In the genomic region with DNA sequence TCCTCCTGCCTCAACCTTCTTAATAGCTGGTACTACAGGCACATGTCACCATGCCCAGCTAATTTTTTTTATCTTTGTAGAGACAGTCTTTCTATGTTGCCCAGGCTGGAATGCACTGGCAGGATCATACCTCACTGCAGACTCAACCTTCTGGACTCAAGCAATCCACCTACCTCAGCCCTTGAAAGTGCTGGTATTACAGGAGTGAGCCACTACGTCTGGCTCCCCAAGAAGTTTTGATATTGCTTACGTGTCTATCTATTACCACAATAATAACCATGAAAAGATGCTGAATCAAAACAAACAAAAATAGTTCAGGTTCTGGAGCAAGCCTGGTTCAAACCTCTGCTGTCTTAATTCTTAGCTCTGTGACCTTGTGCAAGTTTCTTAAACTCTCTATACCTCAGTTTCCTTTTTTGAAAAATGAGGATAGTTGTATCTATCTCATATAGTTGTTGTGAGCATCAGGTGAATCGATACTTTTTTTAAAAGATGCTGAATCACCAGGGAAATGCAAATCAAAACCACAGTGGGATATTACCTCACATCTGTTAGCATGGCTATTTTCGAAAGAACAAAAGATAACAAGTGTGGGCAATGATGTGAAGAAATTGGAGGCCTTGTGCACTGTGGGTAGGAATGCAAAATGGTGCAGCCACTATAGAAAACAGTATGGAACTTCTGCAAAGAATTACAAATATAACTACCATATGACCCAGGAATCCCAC, we compare ENCODE assay signal across 19 cellular contexts. TPM values are rescaled to one million over a fixed set of nuclear protein-coding genes. Genes with fewer than 3 reads are reported as not detected.
"Had no signal": no experiment of that assay in that cellular context is flagged by ENCODE, and none has a peak within 500 bp of the region (broad histone marks: within the 10 kb centered on the region; RNA-seq: fewer than 3 reads in every experiment).

No MANE protein-coding gene starts in this region.

- H3K36me3 ChIP-seq: heart left ventricle, thyroid gland, uterus, WERI-Rb-1 had no signal

- H3K4me1 Mint-ChIP-seq: activated naive CD8-positive, alpha-beta T cell treated with anti-CD3 and anti-CD28 coated beads, Interleukin-2, amount 50 U/mL, for 24 hours had no signal

- ATAC-seq: activated CD4-positive, alpha-beta T cell treated with anti-CD3 and anti-CD28 coated beads for 36 hours; activated naive CD8-positive, alpha-beta T cell treated with anti-CD3 and anti-CD28 coated beads, Interleukin-2, amount 50 U/mL, for 24 hours; heart left ventricle; naive thymus-derived CD4-positive, alpha-beta T cell had no signal

- DNase-seq: activated CD4-positive, alpha-beta memory T cell treated with anti-CD3 and anti-CD28 coated beads, Interleukin-2, amount 10 ng/mL, durations not matched to agents 7 days and 5 days; activated CD4-positive, alpha-beta T cell treated with anti-CD3 and anti-CD28 coated beads for 36 hours; activated naive CD4-positive, alpha-beta T cell treated with Interleukin-2 at 50 U/mL for 16 hours; activated naive CD8-positive, alpha-beta T cell treated with anti-CD3 and anti-CD28 coated beads, Interleukin-2, amount 50 U/mL, for 24 hours; caudate nucleus; effector CD4-positive, alpha-beta T cell; foreskin melanocyte; heart left ventricle; mammary epithelial cell; naive thymus-derived CD4-positive, alpha-beta T cell; stimulated activated CD4-positive, alpha-beta T cell treated with anti-CD3 and anti-CD28 coated beads, Interleukin-15, amount 100 ng/mL, for 24 hours; thyroid gland; uterus; WERI-Rb-1 had no signal

- H3K4me1 ChIP-seq: heart left ventricle, parathyroid adenoma, thyroid gland, uterus had no signal

- H3K36me3 Mint-ChIP-seq: naive thymus-derived CD4-positive, alpha-beta T cell had no signal

- H3K9me3 ChIP-seq: thyroid gland, uterus had no signal

- H3K9me3 Mint-ChIP-seq: activated CD4-positive, alpha-beta memory T cell treated with anti-CD3 and anti-CD28 coated beads, Interleukin-2, amount 10 ng/mL, durations not matched to agents 7 days and 5 days; activated naive CD8-positive, alpha-beta T cell treated with anti-CD3 and anti-CD28 coated beads, Interleukin-2, amount 50 U/mL, for 24 hours; naive thymus-derived CD4-positive, alpha-beta T cell had no signal

- H3K27me3 ChIP-seq: thyroid gland, uterus had no signal

- H3K4me3 Mint-ChIP-seq: activated CD4-positive, alpha-beta memory T cell treated with anti-CD3 and anti-CD28 coated beads, Interleukin-2, amount 10 ng/mL, durations not matched to agents 7 days and 5 days; activated CD4-positive, alpha-beta T cell treated with anti-CD3 and anti-CD28 coated beads for 36 hours; activated naive CD8-positive, alpha-beta T cell treated with anti-CD3 and anti-CD28 coated beads, Interleukin-2, amount 50 U/mL, for 24 hours; naive thymus-derived CD4-positive, alpha-beta T cell had no signal

- H3K4me3 ChIP-seq: coronary artery, heart left ventricle, thyroid gland, uterus had no signal

- H3K27ac ChIP-seq: coronary artery, heart left ventricle, parathyroid adenoma, thyroid gland, uterus, WERI-Rb-1 had no signal

- H3K27ac Mint-ChIP-seq: activated CD4-positive, alpha-beta memory T cell treated with anti-CD3 and anti-CD28 coated beads, Interleukin-2, amount 10 ng/mL, durations not matched to agents 7 days and 5 days; activated CD4-positive, alpha-beta T cell treated with anti-CD3 and anti-CD28 coated beads for 36 hours; activated naive CD8-positive, alpha-beta T cell treated with anti-CD3 and anti-CD28 coated beads, Interleukin-2, amount 50 U/mL, for 24 hours; naive thymus-derived CD4-positive, alpha-beta T cell had no signal

RNA-seq across cellular contexts. Expression of a gene that starts 19.0 kb away (rescaled TPM):
- total RNA-seq: activated CD4-positive, alpha-beta T cell treated with anti-CD3 and anti-CD28 coated beads for 36 hours; endothelial cell of umbilical vein; heart left ventricle; mammary epithelial cell; mononuclear cell; naive thymus-derived CD4-positive, alpha-beta T cell; skeletal muscle tissue; thyroid gland; uterus had no signal

RNA-seq across cellular contexts. Expression of a gene that starts 21.8 kb away (rescaled TPM):
- total RNA-seq: endothelial cell of umbilical vein, mammary epithelial cell, thyroid gland, uterus had no signal

RNA-seq across cellular contexts. Expression of a gene that starts 55.3 kb away (rescaled TPM):
- total RNA-seq: endothelial cell of umbilical vein, heart left ventricle, mammary epithelial cell, skeletal muscle tissue, thyroid gland, uterus had no signal
